ENCODE assay signal across 26 cellular contexts in genomic region chr4:74975848-74976824, GRCh38. TPM values are rescaled to one million over a fixed set of nuclear protein-coding genes. Genes with fewer than 3 reads are reported as not detected.
DNase-seq lines count a peak whose midpoint lies in the region; ATAC-seq and TF ChIP-seq lines count a peak whose summit lies in the region.
"Had no signal": no experiment of that assay in that cellular context is flagged by ENCODE, and none has a peak within 500 bp of the region (broad histone marks: within the 10 kb centered on the region; RNA-seq: fewer than 3 reads in every experiment).

No MANE protein-coding gene starts in this region.

- H3K4me3 ChIP-seq in gastrocnemius medialis (no peak overlapping the region), upper lobe of left lung (no peak overlapping the region)
- H3K4me3 ChIP-seq: BLaER1 treated with 17β-estradiol and CSF1 and Interleukin-3, amounts not matched to agents 10 nM and 100 nM; SJSA1 had no signal

- DNase-seq in Right ventricle myocardium inferior (ENCODE audit: missing footprints), result no peak
- no peak for DNase-seq in cardiac septum (ENCODE audit: low spot score)
- DNase-seq in left ventricle myocardium superior, result peak; percentile 38
- peak; percentile 18 to 30 for DNase-seq in gastrocnemius medialis
- DNase-seq in AG08396 (ENCODE audit: low spot score), result no peak
- DNase-seq in upper lobe of left lung, result no peak
- no peak for DNase-seq in activated CD4-positive, alpha-beta T cell treated with anti-CD3 and anti-CD28 coated beads, Interleukin-2, amount 50 U/mL, for 4 hours
- DNase-seq: ACHN; CD4-positive, alpha-beta memory T cell; DMS 273 treated with DMSO at 0.1 percent for 48 hours; DMS79 treated with DMSO at 0.1 percent for 48 hours; IMR-90; NCI-H1092 treated with DMSO at 0.1 percent for 48 hours; NCI-H1436 treated with DMSO at 0.1 percent for 48 hours; NCI-H1930; NCI-H345; NCI-H524; NCI-H774; NK-92 treated with Interleukin-12 subunit alpha and Interleukin-12 subunit beta, amount 100 ng/mL, for 24 hours had no signal

- no peak for TF ChIP-seq CTCF in gastrocnemius medialis (IDR thresholded peaks at IDR 0.05 in 4 of 5, conservative IDR thresholded peaks at IDR 0.05 in 1 of 5)
- TF ChIP-seq CTCF in upper lobe of left lung (IDR thresholded peaks at IDR 0.05), result no peak

- H3K27me3 ChIP-seq in gastrocnemius medialis (no peaks in the 10 kb centered on the region), upper lobe of left lung (no peaks in the 10 kb centered on the region)
- H3K27me3 ChIP-seq: SJSA1 had no signal

- H3K4me1 ChIP-seq in gastrocnemius medialis (peaks cover 6 to 10% of the 10 kb centered on the region in 2 donors), upper lobe of left lung (no peaks in the 10 kb centered on the region)
- H3K4me1 ChIP-seq: BLaER1 treated with 17β-estradiol and CSF1 and Interleukin-3, amounts not matched to agents 10 nM and 100 nM; SJSA1 had no signal

- intact Hi-C loops in Right ventricle myocardium inferior (cut with DNase I) (no loop called here), cardiac septum (cut with DNase I) (no loop called here), left ventricle myocardium superior (cut with micrococcal nuclease) (no loop called here), gastrocnemius medialis (cut with DNase I; ENCODE audit: low total_unique reads) (no loop called here)

- WGBS in upper lobe of left lung, 2 donors, result 95 to 100% methylated on average over 2 of the region's 2 CpGs

- no peaks in the 10 kb centered on the region for H3K9me3 ChIP-seq in gastrocnemius medialis
- H3K9me3 ChIP-seq in upper lobe of left lung, result no peaks in the 10 kb centered on the region
- H3K9me3 ChIP-seq: SJSA1 had no signal

- in situ Hi-C loops in gastrocnemius medialis (cut with MboI; ENCODE audit: low sequenced_read_pairs in 4 of 4), result no loop called here

- TF ChIP-seq POLR2A in gastrocnemius medialis (IDR thresholded peaks at IDR 0.05), result no peak
- no peak for TF ChIP-seq POLR2A in upper lobe of left lung (IDR thresholded peaks at IDR 0.05)

- H3K27ac ChIP-seq in gastrocnemius medialis (no peak overlapping the region), upper lobe of left lung (no peak overlapping the region)
- H3K27ac ChIP-seq: 22Rv1; BLaER1 treated with 17β-estradiol and CSF1 and Interleukin-3, amounts not matched to agents 10 nM and 100 nM; KMS-11; SJSA1 had no signal

- H3K36me3 ChIP-seq in gastrocnemius medialis, result no peaks in the 10 kb centered on the region
- H3K36me3 ChIP-seq in upper lobe of left lung, result no peaks in the 10 kb centered on the region
- H3K36me3 ChIP-seq: BLaER1 treated with 17β-estradiol and CSF1 and Interleukin-3, amounts not matched to agents 10 nM and 100 nM; SJSA1 had no signal

- ATAC-seq in Right ventricle myocardium inferior (peak; percentile 85), left ventricle myocardium superior (peak; percentile 96), gastrocnemius medialis (peak; percentile 39 to 67), GM21367 (IDR thresholded peaks at IDR 0.05; ENCODE audit: unreplicated experiment) (no peak), upper lobe of left lung (ENCODE audit: low FRiP score in 2 of 2) (no peak)
- ATAC-seq: HCT116, Panc1 had no signal

- no peak for TF ChIP-seq EP300 in upper lobe of left lung (IDR thresholded peaks at IDR 0.05)

RNA-seq across cellular contexts. Expression of gene PARM1, which starts 43.2 kb away (rescaled TPM):
- total RNA-seq in Right ventricle myocardium inferior (58.7 TPM), cardiac septum (74.4 TPM), left ventricle myocardium superior (107 TPM), gastrocnemius medialis (10 to 100 TPM in 2 of 4 donors, 1 to 10 TPM in 2; 9.3 to 13.1 (median 10.3) TPM), upper lobe of left lung (100 to 1,000 TPM in 1 of 6 donors, 10 to 100 TPM in 5; 36.7 to 137 (median 74.5) TPM)
- total RNA-seq: CD4-positive, alpha-beta memory T cell; SJSA1 had no signal

Comparison
In these comparisons a context has a peak if more than half of its experiments do, and no peak if none do; other contexts are left out.
1. DNase-seq: peak in left ventricle myocardium superior (single experiment) and gastrocnemius medialis (2 of 2); none in Right ventricle myocardium inferior (single experiment), cardiac septum (single experiment), AG08396 (single experiment), upper lobe of left lung (0 of 2) and activated CD4-positive, alpha-beta T cell treated with anti-CD3 and anti-CD28 coated beads, Interleukin-2, amount 50 U/mL, for 4 hours (0 of 2).
2. ATAC-seq: peak in Right ventricle myocardium inferior (single experiment), left ventricle myocardium superior (single experiment) and gastrocnemius medialis (2 of 2); none in GM21367 (single experiment) and upper lobe of left lung (0 of 2).